Comparison of ENCODE assay signal across 10 cellular contexts in genomic region chr11:3195251-3196160, GRCh38. TPM values are rescaled to one million over a fixed set of nuclear protein-coding genes. Genes with fewer than 3 reads are reported as not detected.
A peak's percentile ranks its signal among the peaks of the same experiment; 100 is the strongest.
DNase-seq lines count a peak whose midpoint lies in the region; ATAC-seq and TF ChIP-seq lines count a peak whose summit lies in the region.
"Had no signal": no experiment of that assay in that cellular context is flagged by ENCODE, and none has a peak within 500 bp of the region (broad histone marks: within the 10 kb centered on the region; RNA-seq: fewer than 3 reads in every experiment).

No MANE protein-coding gene starts in this region.

- H3K27me3 Mint-ChIP-seq in GM23338 (ENCODE audit: insufficient read depth, low read depth, poor library complexity): peaks cover 14% of the 10 kb centered on the region

- H3K4me1 ChIP-seq in GM23338 (ENCODE audit: insufficient read depth): no peaks in the 10 kb centered on the region
- H3K4me1 ChIP-seq in psoas muscle: no peaks in the 10 kb centered on the region

- H3K36me3 Mint-ChIP-seq in GM23338 (ENCODE audit: low read depth): no peaks in the 10 kb centered on the region; the same call in 1 of the 3 replicates

- DNase-seq in GM23338 (ENCODE audit: low spot score): peak; percentile 49
- DNase-seq in SK-N-DZ (ENCODE audit: low spot score): peak; percentile 62
- DNase-seq in fibroblast of pulmonary artery (ENCODE audit: low read depth): peak; percentile 31
- peak in 1 of 2 donors; percentile 59 for DNase-seq in psoas muscle
- DNase-seq in occipital lobe (lab: John Stamatoyannopoulos, UW): no peak
- DNase-seq in G401 (ENCODE audit: low spot score): no peak
- DNase-seq in stimulated activated CD4-positive, alpha-beta T cell treated with anti-CD3 and anti-CD28 coated beads, Interleukin-2, amount 100 ng/mL, for 24 hours: no peak
- DNase-seq in RPMI8226: no peak
- DNase-seq: erythroblast, MM.1S had no signal

- no peak overlapping the region for H3K27ac Mint-ChIP-seq in GM23338

- ATAC-seq in GM23338: peak; percentile 25
- ATAC-seq in psoas muscle: peak in 3 of 4 donors; percentile 28 to 53 (median 37)

- no peaks in the 10 kb centered on the region for H3K9me2 ChIP-seq in GM23338 (ENCODE audit: insufficient read depth)

- peaks cover 17% of the 10 kb centered on the region for H3K4me1 Mint-ChIP-seq in GM23338

- no peaks in the 10 kb centered on the region for H3K36me3 ChIP-seq in GM23338 (ENCODE audit: insufficient read depth)
- H3K36me3 ChIP-seq in psoas muscle (ENCODE audit: insufficient read depth in 1 of 2, low read depth in 1 of 2): no peaks in the 10 kb centered on the region

- no peak overlapping the region for H3K4me3 ChIP-seq in GM23338
- no peak overlapping the region for H3K4me3 ChIP-seq in fibroblast of pulmonary artery (replicated peaks; ENCODE audit: low read depth, low read length)
- H3K4me3 ChIP-seq in psoas muscle: no peak overlapping the region

- H4K20me1 ChIP-seq in GM23338 (replicated peaks; ENCODE audit: insufficient read depth): no peaks in the 10 kb centered on the region

- intact Hi-C loops in psoas muscle (cut with DNase I): no loop called here

- H3K4me2 ChIP-seq in GM23338: no peak overlapping the region

- H3F3A ChIP-seq in GM23338 (replicated peaks; ENCODE audit: low read depth): no peaks in the 10 kb centered on the region

- H3K4me3 Mint-ChIP-seq in GM23338: no peak overlapping the region

- H3K27ac ChIP-seq in GM23338 (ENCODE audit: low read depth): no peak overlapping the region
- H3K27ac ChIP-seq in psoas muscle: no peak overlapping the region

- no peak overlapping the region for H2AFZ ChIP-seq in GM23338

- H3K27me3 ChIP-seq in GM23338 (ENCODE audit: insufficient read depth) (no peaks in the 10 kb centered on the region), psoas muscle (ENCODE audit: insufficient read depth in 3 of 3, low read length in 2 of 3) (peaks cover 0 to 5% (median 4%) of the 10 kb centered on the region in 3 donors)

- TF ChIP-seq CTCF in GM23338 (conservative IDR thresholded peaks at IDR 0.05; ENCODE audit: low read depth in 2 of 2): peak; percentile 20 to 51; a peak in 2 of 4 replicates
- TF ChIP-seq CTCF in fibroblast of pulmonary artery (IDR thresholded peaks at IDR 0.05; ENCODE audit: low read length, missing control alignments): peak; percentile 62
- no peak for TF ChIP-seq CTCF in psoas muscle (IDR thresholded peaks at IDR 0.05)

- in situ Hi-C loops in G401 (cut with HindIII; ENCODE audit: low sequenced_read_pairs): no loop called here

- H3K9me3 ChIP-seq in psoas muscle: no peaks in the 10 kb centered on the region

- H3K9me3 Mint-ChIP-seq in GM23338: 0 out of 3 replicates have a peak, but pooled peaks cover 3% of the 10 kb centered on the region

- WGBS in psoas muscle, 3 donors: 60 to 68% (median 66%) methylated on average over 22 of the region's 22 CpGs

- no peaks in the 10 kb centered on the region for H3K79me2 ChIP-seq in GM23338 (replicated peaks; ENCODE audit: insufficient read depth)

TF ChIP-seq in GM23338, 12 proteins besides CTCF, POLR2A, EP300 and RAD21:
- TF ChIP-seq EZH2 (IDR thresholded peaks at IDR 0.05; ENCODE audit: low read depth, unreplicated experiment) (no peak), EZH2phosphoT487 (IDR thresholded peaks at IDR 0.05; ENCODE audit: unreplicated experiment) (no peak)

RNA-seq across cellular contexts. Expression of gene MRGPRG, which starts 23.1 kb away (rescaled TPM):
- not detected in 2 replicates for total RNA-seq in GM23338 (2014; rRNA removed; shearing (Covaris generic))
- polyA plus RNA-seq in GM23338 (2016; fragmentation: Nextera tagmentation; extraction: Ambion mirVana) (not detected in 2 replicates), psoas muscle (not detected)
- polyA plus RNA-seq in SK-N-DZ (2014; cell fraction: cytosol; rRNA removed): not detected in 2 replicates
- not detected in 2 replicates for polyA plus RNA-seq in SK-N-DZ (2014; cell fraction: nucleus; rRNA removed)
- total RNA-seq in psoas muscle (not detected), occipital lobe (not detected)
- not detected in 2 replicates for total RNA-seq in G401 (2014; rRNA removed; shearing (Covaris generic))

RNA-seq across cellular contexts. Expression of gene OSBPL5, which starts 30.4 kb away (rescaled TPM):
- total RNA-seq in GM23338 (2014; rRNA removed; shearing (Covaris generic)): 8.1 and 12.0 TPM in 2 replicates
- polyA plus RNA-seq in GM23338 (2016; fragmentation: Nextera tagmentation; extraction: Ambion mirVana) (2.7 and 3.4 TPM in 2 replicates), psoas muscle (1 to 10 TPM; 3.4 to 5.0 (median 4.3) TPM)
- 8.8 and 13.4 TPM in 2 replicates for polyA plus RNA-seq in SK-N-DZ (2014; cell fraction: cytosol; rRNA removed)
- polyA plus RNA-seq in SK-N-DZ (2014; cell fraction: nucleus; rRNA removed): 54.1 and 79.0 TPM in 2 replicates
- total RNA-seq in psoas muscle (10 to 100 TPM in 2 of 4 donors, 1 to 10 TPM in 2; 6.9 to 12.4 (median 10.3) TPM), occipital lobe (31.2 TPM)
- 13.2 and 16.2 TPM in 2 replicates for total RNA-seq in G401 (2014; rRNA removed; shearing (Covaris generic))

RNA-seq across cellular contexts. Expression of gene MRGPRE, which starts 36.7 kb away (rescaled TPM):
- total RNA-seq in GM23338 (2014; rRNA removed; shearing (Covaris generic)): not detected in 2 replicates
- polyA plus RNA-seq in GM23338 (2016; fragmentation: Nextera tagmentation; extraction: Ambion mirVana) (not detected in 2 replicates), psoas muscle (not detected)
- polyA plus RNA-seq in SK-N-DZ (2014; cell fraction: cytosol; rRNA removed): not detected in 2 replicates
- polyA plus RNA-seq in SK-N-DZ (2014; cell fraction: nucleus; rRNA removed): not detected in 2 replicates
- total RNA-seq in psoas muscle (not detected), occipital lobe (not detected)
- total RNA-seq in G401 (2014; rRNA removed; shearing (Covaris generic)): not detected in 2 replicates

Comparison
In these comparisons a context has a peak if more than half of its experiments do, and no peak if none do; other contexts are left out.
1. DNase-seq: peak in GM23338 (single experiment), SK-N-DZ (single experiment) and fibroblast of pulmonary artery (single experiment); none in occipital lobe (single experiment), G401 (single experiment), stimulated activated CD4-positive, alpha-beta T cell treated with anti-CD3 and anti-CD28 coated beads, Interleukin-2, amount 100 ng/mL, for 24 hours (0 of 2) and RPMI8226 (single experiment).